8 cellular contexts compared by ENCODE assay signal in the genomic region with DNA sequence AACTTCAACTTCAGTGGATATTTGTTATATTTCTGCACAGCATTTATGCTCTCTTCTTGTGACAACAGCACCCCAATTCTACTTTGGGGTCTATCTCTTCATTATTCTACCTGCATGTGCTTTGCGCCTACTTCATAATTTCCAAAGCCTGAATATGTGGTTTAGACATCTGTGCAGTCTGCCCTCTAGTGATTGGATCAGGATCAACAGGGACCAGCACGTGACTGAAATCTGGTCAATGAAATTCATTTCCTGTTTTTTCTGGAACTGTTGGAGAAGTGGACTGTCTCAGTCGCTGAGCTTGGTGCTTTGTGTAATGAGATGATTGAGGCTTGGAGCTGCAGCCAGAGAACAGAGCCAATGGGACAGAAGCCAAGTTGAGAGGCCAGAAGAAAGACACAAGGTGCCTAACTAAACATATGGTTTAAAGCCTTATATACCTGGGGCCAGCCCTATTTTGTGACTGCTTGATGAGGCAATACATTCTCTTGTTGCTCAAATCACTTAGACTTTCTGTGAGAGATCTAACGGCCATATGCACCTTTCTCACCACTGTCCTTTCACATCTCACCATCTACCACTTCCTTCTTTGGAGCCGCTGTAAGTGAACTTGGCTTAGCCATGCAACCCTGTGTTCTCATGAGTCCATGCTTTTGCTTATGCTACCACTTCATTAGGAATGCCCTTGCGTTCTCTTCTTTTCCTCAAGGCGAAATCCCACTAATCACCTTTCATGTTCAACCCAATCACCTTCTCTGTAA.
DNase-seq lines count a peak whose midpoint lies in the region; ATAC-seq and TF ChIP-seq lines count a peak whose summit lies in the region.

No MANE protein-coding gene starts in this region.

- ATAC-seq in GM18868 (IDR thresholded peaks at IDR 0.05; ENCODE audit: unreplicated experiment) (peak; percentile 63), HG03442 (IDR thresholded peaks at IDR 0.05; ENCODE audit: unreplicated experiment) (no peak), left lung (no peak)
- peak; percentile 45 for ATAC-seq in effector memory CD8-positive, alpha-beta T cell (replicated peaks)
- ATAC-seq in stimulated activated naive CD8-positive, alpha-beta T cell treated with anti-CD3 and anti-CD28 coated beads, Interleukin-15, Interleukin-2, amounts not matched to agents 100 U/mL and 50 U/mL, for 24 hours, result no peak

- no peaks in the 10 kb centered on the region for H3K4me1 ChIP-seq in left lung

- H3K9me3 Mint-ChIP-seq in effector memory CD8-positive, alpha-beta T cell, result no peaks in the 10 kb centered on the region

- H3K27me3 Mint-ChIP-seq in effector memory CD8-positive, alpha-beta T cell, result peaks cover 4 to 9% of the 10 kb centered on the region in 2 donors

- H3K36me3 Mint-ChIP-seq in effector memory CD8-positive, alpha-beta T cell (ENCODE audit: insufficient read depth), result no peaks in the 10 kb centered on the region

- peaks cover 0 to 2% of the 10 kb centered on the region in 2 donors for H3K27me3 ChIP-seq in left lung

- no peak overlapping the region for H3K27ac ChIP-seq in left lung

- no peaks in the 10 kb centered on the region for H3K9me3 ChIP-seq in left lung

- intact Hi-C loops in left lung (cut with DNase I), result no loop called here

- H3K4me3 ChIP-seq in left lung, result no peak overlapping the region

- H3K4me1 Mint-ChIP-seq in effector memory CD8-positive, alpha-beta T cell (ENCODE audit: low read depth in 2 of 2), result peaks cover 0 to 7% of the 10 kb centered on the region in 2 donors

- no peak overlapping the region for H3K4me3 Mint-ChIP-seq in effector memory CD8-positive, alpha-beta T cell

- H3K27ac Mint-ChIP-seq in effector memory CD8-positive, alpha-beta T cell, result no peak overlapping the region

- no peak for TF ChIP-seq CTCF in left lung (IDR thresholded peaks at IDR 0.05)

- DNase-seq in COLO668 (lab: John Stamatoyannopoulos, UW; ENCODE audit: unreplicated experiment) (peak; percentile 10), NCI-H2196 (lab: John Stamatoyannopoulos, UW; ENCODE audit: unreplicated experiment) (peak; percentile 52), left lung (no peak), ecto neural progenitor cell (ENCODE audit: low spot score) (no peak)
- peak in 2 of 3 experiments; percentile 3 to 35 for DNase-seq in effector memory CD8-positive, alpha-beta T cell
- DNase-seq in stimulated activated naive CD8-positive, alpha-beta T cell treated with anti-CD3 and anti-CD28 coated beads, Interleukin-15, Interleukin-2, amounts not matched to agents 100 U/mL and 50 U/mL, for 24 hours, result peak; percentile 8

- H3K36me3 ChIP-seq in left lung, result no peaks in the 10 kb centered on the region

Comparison
In these comparisons a context has a peak if more than half of its experiments do, and no peak if none do; other contexts are left out.
1. DNase-seq: peak in COLO668 (single experiment), NCI-H2196 (single experiment), effector memory CD8-positive, alpha-beta T cell (2 of 3) and stimulated activated naive CD8-positive, alpha-beta T cell treated with anti-CD3 and anti-CD28 coated beads, Interleukin-15, Interleukin-2, amounts not matched to agents 100 U/mL and 50 U/mL, for 24 hours (single experiment); none in left lung (0 of 2) and ecto neural progenitor cell (single experiment).
2. ATAC-seq: peak in GM18868 (single experiment) and effector memory CD8-positive, alpha-beta T cell (single experiment); none in stimulated activated naive CD8-positive, alpha-beta T cell treated with anti-CD3 and anti-CD28 coated beads, Interleukin-15, Interleukin-2, amounts not matched to agents 100 U/mL and 50 U/mL, for 24 hours (single experiment), HG03442 (single experiment) and left lung (single experiment).